Comparison of ENCODE assay signal across 8 cellular contexts in genomic region chr3:56347219-56347871, GRCh38.
DNase-seq lines count a peak whose midpoint lies in the region; ATAC-seq, FAIRE-seq and TF ChIP-seq lines count a peak whose summit lies in the region.

No MANE protein-coding gene starts in this region.

- intact Hi-C loops in activated CD4-positive, alpha-beta T cell treated with anti-CD3 and anti-CD28 coated beads for 36 hours (cut with DNase I, micrococcal nuclease): loop anchor here in 1 of 2 experiments (1.0 kb wide), 1 partner anchor 100 kb away; no protein-coding TSS in a partner anchor
- intact Hi-C loops in GM12878 (cut with micrococcal nuclease; ENCODE audit: unreplicated experiment): no loop called here

- H3K4me1 ChIP-seq in GM12878 (ENCODE audit: control insufficient read depth, insufficient read depth, low read length) (no peaks in the 10 kb centered on the region), neural progenitor cell (peaks cover 14% of the 10 kb centered on the region)
- H3K4me1 ChIP-seq in CD8-positive, alpha-beta memory T cell (ENCODE audit: insufficient read depth, low read length): no peaks in the 10 kb centered on the region

- H2AFZ ChIP-seq in GM12878 (ENCODE audit: control insufficient read depth, low read depth, low read length) (no peak overlapping the region), neural progenitor cell (replicated peaks) (no peak overlapping the region)

- SMC1A ChIA-PET in GM12878 (lab: Charles Lee; ENCODE audit: uncharacterized antibody, unreplicated experiment): no interaction called here

- no TSS peak for BruUV-seq in GM12878 (replicated peaks; lab: Mats Ljungman, UMichigan)

- H3K4me2 ChIP-seq in GM12878 (ENCODE audit: control insufficient read depth, insufficient read depth) (no peak overlapping the region), neural progenitor cell (no peak overlapping the region)

- H3K4me3 ChIP-seq in GM12878: no peak overlapping the region
- no peak overlapping the region for H3K4me3 ChIP-seq in neural progenitor cell
- H3K4me3 ChIP-seq in CD8-positive, alpha-beta memory T cell (ENCODE audit: low read length): no peak overlapping the region

- TF ChIP-seq POLR2A in GM12878 (IDR thresholded peaks at IDR 0.05; ENCODE audit: low read depth, low read length): no peak

- no peaks in the 10 kb centered on the region for H3F3A ChIP-seq in neural progenitor cell (ENCODE audit: low read depth)

- H3K79me2 ChIP-seq in GM12878 (ENCODE audit: control insufficient read depth, insufficient read depth, low read length) (no peaks in the 10 kb centered on the region), neural progenitor cell (ENCODE audit: low read depth) (no peaks in the 10 kb centered on the region)

- peak; percentile 75 for FAIRE-seq in GM12878 (lab: Jason Lieb, UNC)

- peak; percentile 35 to 56 (median 55); a peak in 4 of 6 replicates for TF ChIP-seq CTCF in GM12878 (IDR thresholded peaks at IDR 0.05 in 2 of 3, conservative IDR thresholded peaks at IDR 0.05 in 1 of 3; ENCODE audit: control insufficient read depth in 2 of 3, extremely low read depth in 1 of 3, insufficient read depth in 1 of 3, low read depth in 3 of 3, low read length in 3 of 3)
- TF ChIP-seq CTCF in neural progenitor cell (IDR thresholded peaks at IDR 0.05): peak; percentile 79

- H4K20me1 ChIP-seq in GM12878 (ENCODE audit: control insufficient read depth, insufficient read depth): no peaks in the 10 kb centered on the region
- no peaks in the 10 kb centered on the region for H4K20me1 ChIP-seq in neural progenitor cell (ENCODE audit: low read depth)

- H3K9ac ChIP-seq in GM12878 (ENCODE audit: control insufficient read depth, insufficient read depth, low read length): no peak overlapping the region
- no peak overlapping the region for H3K9ac ChIP-seq in neural progenitor cell

- H3K9me3 ChIP-seq in GM12878 (replicated peaks; ENCODE audit: control insufficient read depth, insufficient read depth, low read length) (no peaks in the 10 kb centered on the region), neural progenitor cell (ENCODE audit: low read depth) (no peaks in the 10 kb centered on the region)
- H3K9me3 ChIP-seq in CD8-positive, alpha-beta memory T cell (ENCODE audit: low read length): no peaks in the 10 kb centered on the region

- no peak for TF ChIP-seq EP300 in GM12878 (IDR thresholded peaks at IDR 0.05; ENCODE audit: borderline replicate concordance in 1 of 2, control insufficient read depth in 1 of 2, low read depth in 2 of 2, low read length in 2 of 2)

- RAD21 ChIA-PET in GM12878 (lab: Charles Lee; ENCODE audit: unreplicated experiment): no interaction called here

- POLR2A ChIA-PET in activated CD4-positive, alpha-beta T cell treated with anti-CD3 and anti-CD28 coated beads for 36 hours (lab: Charles Lee): interaction anchor here (0.6 kb wide), 1 partner anchor 34 kb away, joined by 3 read pairs; no protein-coding TSS in a partner anchor
- POLR2A ChIA-PET in GM12878 (lab: Charles Lee): no interaction called here
- POLR2A ChIA-PET in CD8-positive, alpha-beta memory T cell (lab: Charles Lee): no interaction called here

- H3K27ac ChIP-seq in GM12878 (ENCODE audit: control insufficient read depth, insufficient read depth) (no peak overlapping the region), neural progenitor cell (no peak overlapping the region)
- H3K27ac ChIP-seq in CD8-positive, alpha-beta memory T cell (ENCODE audit: low read depth, low read length): no peak overlapping the region

- peak; percentile 29; the same call in 1 of the 2 replicates for TF ChIP-seq RAD21 in GM12878 (IDR thresholded peaks at IDR 0.05; ENCODE audit: insufficient read depth, low read depth, low read length)

- CTCF ChIA-PET in activated CD4-positive, alpha-beta T cell treated with anti-CD3 and anti-CD28 coated beads for 36 hours (lab: Charles Lee): interaction anchor here (0.6 to 1.5 kb wide), 7 partner anchors 12 to 148 kb away, joined by 3 to 5 read pairs (median 3); no protein-coding TSS in a partner anchor
- CTCF ChIA-PET in GM12878 (lab: Yijun Ruan, JAX): interaction anchor here (0.6 to 1.9 kb wide), 7 partner anchors 9 to 213 kb away, joined by 3 to 11 read pairs (median 4); no protein-coding TSS in a partner anchor
- CTCF ChIA-PET in CD8-positive, alpha-beta memory T cell (lab: Charles Lee): interaction anchor here (1.1 kb wide), 1 partner anchor 225 kb away, joined by 3 read pairs; no protein-coding TSS in a partner anchor

- peak; percentile 71 for DNase-seq in activated CD4-positive, alpha-beta T cell treated with anti-CD3 and anti-CD28 coated beads for 36 hours
- no peak for DNase-seq in activated CD4-positive, alpha-beta T cell treated with anti-CD3 and anti-CD28 coated beads for 1 hour
- peak; percentile 68 for DNase-seq in MV-4-11 (lab: John Stamatoyannopoulos, UW)
- DNase-seq in GM12878 (ENCODE audit: low read depth, low spot score): no peak
- peak; percentile 73 for DNase-seq in neural progenitor cell (ENCODE audit: low spot score)
- no peak for DNase-seq in CD8-positive, alpha-beta memory T cell

- H3K4me1 Mint-ChIP-seq in activated CD4-positive, alpha-beta T cell treated with anti-CD3 and anti-CD28 coated beads for 36 hours: no peaks in the 10 kb centered on the region
- peaks cover 2% of the 10 kb centered on the region for H3K4me1 Mint-ChIP-seq in neural progenitor cell
- H3K4me1 Mint-ChIP-seq in CD8-positive, alpha-beta memory T cell: no peaks in the 10 kb centered on the region

- H3K4me3 Mint-ChIP-seq in activated CD4-positive, alpha-beta T cell treated with anti-CD3 and anti-CD28 coated beads for 36 hours: no peak overlapping the region
- H3K4me3 Mint-ChIP-seq in neural progenitor cell: no peak overlapping the region
- H3K4me3 Mint-ChIP-seq in CD8-positive, alpha-beta memory T cell: no peak overlapping the region

- no peaks in the 10 kb centered on the region for H3K9me3 Mint-ChIP-seq in activated CD4-positive, alpha-beta T cell treated with anti-CD3 and anti-CD28 coated beads for 36 hours (ENCODE audit: low read depth)
- no peaks in the 10 kb centered on the region for H3K9me3 Mint-ChIP-seq in neural progenitor cell
- H3K9me3 Mint-ChIP-seq in CD8-positive, alpha-beta memory T cell: no peaks in the 10 kb centered on the region

- peak; percentile 47 for ATAC-seq in activated CD4-positive, alpha-beta T cell treated with anti-CD3 and anti-CD28 coated beads for 36 hours
- ATAC-seq in GM12878 (peak; percentile 65), HG02840 (IDR thresholded peaks at IDR 0.05; ENCODE audit: low FRiP score, unreplicated experiment) (no peak), HG02970 (IDR thresholded peaks at IDR 0.05; ENCODE audit: low FRiP score, unreplicated experiment) (no peak)

- in situ Hi-C loops in GM12878 (cut with MboI): no loop called here

- 6% methylated on average over 5 of the region's 5 CpGs for WGBS in GM12878 (ENCODE audit: insufficient coverage, insufficient replicate concordance, low lambda C conversion rate, missing lambda C conversion rate)

- H3K36me3 ChIP-seq in GM12878 (ENCODE audit: control insufficient read depth in 2 of 2, insufficient read depth in 2 of 2, low read length in 1 of 2): no peaks in the 10 kb centered on the region
- no peaks in the 10 kb centered on the region for H3K36me3 ChIP-seq in neural progenitor cell
- no peaks in the 10 kb centered on the region for H3K36me3 ChIP-seq in CD8-positive, alpha-beta memory T cell (ENCODE audit: insufficient read depth, low read length)

- no peaks in the 10 kb centered on the region for H3K36me3 Mint-ChIP-seq in activated CD4-positive, alpha-beta T cell treated with anti-CD3 and anti-CD28 coated beads for 36 hours (ENCODE audit: low read depth)
- no peaks in the 10 kb centered on the region for H3K36me3 Mint-ChIP-seq in neural progenitor cell
- H3K36me3 Mint-ChIP-seq in CD8-positive, alpha-beta memory T cell: no peaks in the 10 kb centered on the region

- no peak overlapping the region for H3K27ac Mint-ChIP-seq in activated CD4-positive, alpha-beta T cell treated with anti-CD3 and anti-CD28 coated beads for 36 hours
- H3K27ac Mint-ChIP-seq in neural progenitor cell: no peak overlapping the region
- no peak overlapping the region for H3K27ac Mint-ChIP-seq in CD8-positive, alpha-beta memory T cell

- H3K27me3 ChIP-seq in GM12878 (replicated peaks in 1 of 2; ENCODE audit: control insufficient read depth in 2 of 2, insufficient read depth in 2 of 2, low read length in 1 of 2) (peaks cover 1 to 3% of the 10 kb centered on the region in 2 experiments; a peak in 1 of 4 replicates), neural progenitor cell (no peaks in the 10 kb centered on the region)
- H3K27me3 ChIP-seq in CD8-positive, alpha-beta memory T cell (ENCODE audit: insufficient read depth, low read length, poor library complexity, severe bottlenecking): no peaks in the 10 kb centered on the region

- peaks cover 8% of the 10 kb centered on the region for H3K27me3 Mint-ChIP-seq in activated CD4-positive, alpha-beta T cell treated with anti-CD3 and anti-CD28 coated beads for 36 hours
- no peaks in the 10 kb centered on the region for H3K27me3 Mint-ChIP-seq in neural progenitor cell (ENCODE audit: insufficient read depth, low read depth)
- peaks cover 5 to 23% of the 10 kb centered on the region in 2 donors for H3K27me3 Mint-ChIP-seq in CD8-positive, alpha-beta memory T cell

TF ChIP-seq in GM12878, 131 proteins besides CTCF, POLR2A, EP300 and RAD21 (continues in another document):
- no peak for TF ChIP-seq POU2F2 (IDR thresholded peaks at IDR 0.05; ENCODE audit: borderline replicate concordance, low read depth, low read length)
- no peak for TF ChIP-seq NR2C2 (IDR thresholded peaks at IDR 0.05; ENCODE audit: borderline replicate concordance, control insufficient read depth, insufficient read length, low read depth)
- no peak for TF ChIP-seq BACH1 (IDR thresholded peaks at IDR 0.05; ENCODE audit: borderline replicate concordance)
- no peak for TF ChIP-seq ZBED1 (IDR thresholded peaks at IDR 0.05; ENCODE audit: borderline replicate concordance)
- TF ChIP-seq GABPA (IDR thresholded peaks at IDR 0.05; ENCODE audit: low read depth): no peak
- TF ChIP-seq, protein P1, sequence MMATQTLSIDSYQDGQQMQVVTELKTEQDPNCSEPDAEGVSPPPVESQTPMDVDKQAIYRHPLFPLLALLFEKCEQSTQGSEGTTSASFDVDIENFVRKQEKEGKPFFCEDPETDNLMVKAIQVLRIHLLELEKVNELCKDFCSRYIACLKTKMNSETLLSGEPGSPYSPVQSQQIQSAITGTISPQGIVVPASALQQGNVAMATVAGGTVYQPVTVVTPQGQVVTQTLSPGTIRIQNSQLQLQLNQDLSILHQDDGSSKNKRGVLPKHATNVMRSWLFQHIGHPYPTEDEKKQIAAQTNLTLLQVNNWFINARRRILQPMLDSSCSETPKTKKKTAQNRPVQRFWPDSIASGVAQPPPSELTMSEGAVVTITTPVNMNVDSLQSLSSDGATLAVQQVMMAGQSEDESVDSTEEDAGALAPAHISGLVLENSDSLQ (IDR thresholded peaks at IDR 0.05): no peak

Comparison
In these comparisons a context has a peak if more than half of its experiments do, and no peak if none do; other contexts are left out.
1. DNase-seq: peak in activated CD4-positive, alpha-beta T cell treated with anti-CD3 and anti-CD28 coated beads for 36 hours (single experiment), MV-4-11 (single experiment) and neural progenitor cell (single experiment); none in activated CD4-positive, alpha-beta T cell treated with anti-CD3 and anti-CD28 coated beads for 1 hour (single experiment), GM12878 (single experiment) and CD8-positive, alpha-beta memory T cell (0 of 5).
2. ATAC-seq: peak in activated CD4-positive, alpha-beta T cell treated with anti-CD3 and anti-CD28 coated beads for 36 hours (single experiment) and GM12878 (single experiment); none in HG02840 (single experiment) and HG02970 (single experiment).